20 cellular contexts compared by ENCODE assay signal in the genomic region with DNA sequence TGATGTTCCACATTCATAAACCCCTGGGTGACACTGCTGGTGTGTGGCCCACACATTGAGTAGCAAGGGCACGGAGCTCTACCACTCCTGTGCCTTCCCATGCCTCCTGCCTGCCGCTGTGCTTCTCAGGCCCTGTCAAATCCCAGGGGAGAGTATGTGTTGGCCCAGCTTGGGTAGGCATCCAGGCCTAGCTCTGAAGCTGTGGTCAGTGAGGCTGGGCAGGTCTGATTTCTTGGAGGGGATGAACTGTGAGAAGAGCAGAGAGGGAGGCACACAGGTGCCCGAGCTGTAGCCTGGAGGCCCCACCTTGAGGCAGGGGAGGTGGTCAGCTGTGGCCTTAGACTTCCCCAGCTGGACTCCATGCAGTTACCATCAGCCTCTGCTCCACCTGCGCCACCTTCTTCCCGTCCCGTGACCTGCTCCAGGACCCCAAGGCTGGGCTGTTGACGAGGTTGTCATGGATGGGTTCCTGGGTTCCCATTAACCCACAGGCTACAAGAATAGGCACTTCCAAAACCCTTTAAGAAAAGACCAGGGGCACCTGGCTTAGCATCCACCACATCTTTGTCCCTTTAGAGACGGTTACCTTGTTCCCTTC.
"Had no signal": no experiment of that assay in that cellular context is flagged by ENCODE, and none has a peak within 500 bp of the region (broad histone marks: within the 10 kb centered on the region; RNA-seq: fewer than 3 reads in every experiment).

No MANE protein-coding gene starts in this region.

- H3K4me1 ChIP-seq: pancreas had no signal

- ATAC-seq: effector memory CD8-positive, alpha-beta T cell; gastrocnemius medialis; pancreas; right cardiac atrium; stimulated activated naive CD8-positive, alpha-beta T cell treated with anti-CD3 and anti-CD28 coated beads, Interleukin-15, Interleukin-2, amounts not matched to agents 100 U/mL and 50 U/mL, for 24 hours had no signal

- H3K27me3 Mint-ChIP-seq: progenitor cell of endocrine pancreas had no signal

- H3K27ac ChIP-seq: epithelial cell of prostate, esophagus muscularis mucosa, gastrocnemius medialis, heart right ventricle, pancreas, transverse colon had no signal

- H3K9me3 Mint-ChIP-seq: effector memory CD8-positive, alpha-beta T cell; naive B cell had no signal

- H3K36me3 ChIP-seq: esophagus muscularis mucosa, gastrocnemius medialis, heart right ventricle, left ventricle myocardium inferior, pancreas, transverse colon had no signal

- H3K27me3 ChIP-seq: esophagus muscularis mucosa, gastrocnemius medialis, heart right ventricle, pancreas, transverse colon had no signal

- H3K9me3 ChIP-seq: esophagus muscularis mucosa, gastrocnemius medialis, heart right ventricle, left ventricle myocardium inferior, pancreas, transverse colon had no signal

- H3K27ac Mint-ChIP-seq: effector memory CD8-positive, alpha-beta T cell; progenitor cell of endocrine pancreas had no signal

- H3K36me3 Mint-ChIP-seq: naive B cell had no signal

- H3K4me3 Mint-ChIP-seq: effector memory CD8-positive, alpha-beta T cell; naive B cell had no signal

- DNase-seq: caudate nucleus; effector memory CD8-positive, alpha-beta T cell; gastrocnemius medialis; heart right ventricle; hypothalamus; islet precursor cell; left ventricle myocardium inferior; mesendoderm; naive B cell; nucleus accumbens; pancreas; right cardiac atrium; small intestine; stimulated activated CD4-positive, alpha-beta T cell treated with anti-CD3 and anti-CD28 coated beads, Interleukin-12 subunit alpha, Interleukin-12 subunit beta, amount 100 ng/mL, for 4 hours; stimulated activated naive CD8-positive, alpha-beta T cell treated with anti-CD3 and anti-CD28 coated beads, Interleukin-15, Interleukin-2, amounts not matched to agents 100 U/mL and 50 U/mL, for 24 hours; transverse colon had no signal

- H3K4me3 ChIP-seq: esophagus muscularis mucosa, gastrocnemius medialis, heart right ventricle, left ventricle myocardium inferior, lung, pancreas, transverse colon had no signal
